In genomic region chr9:122053056-122053455, GRCh38 we compare ENCODE assay signal across 23 cellular contexts.
"Had no signal": no experiment of that assay in that cellular context is flagged by ENCODE, and none has a peak within 500 bp of the region (broad histone marks: within the 10 kb centered on the region; RNA-seq: fewer than 3 reads in every experiment).

No MANE protein-coding gene starts in this region.

- H3K4me3 ChIP-seq: coronary artery, skin epidermis had no signal

- ATAC-seq: activated CD8-positive, alpha-beta T cell treated with anti-CD3 and anti-CD28 coated beads, Interleukin-2, amount 10 ng/mL, durations not matched to agents 7 days and 5 days; esophagus mucosa; natural killer cell had no signal

- H3K36me3 Mint-ChIP-seq: natural killer cell had no signal

- H3K9me3 Mint-ChIP-seq: activated B cell treated with CpG ODN at 0.5 μM for 24 hours; activated CD4-positive, alpha-beta T cell treated with anti-CD3 and anti-CD28 coated beads, Interleukin-2, amount 10 ng/mL, durations not matched to agents 24 days and 14 days; natural killer cell; T-helper 2 cell treated with Interferon-gamma antibody and Interleukin-4, amounts not matched to agents 5 μg/mL and 100 μg/mL, for 36 hours had no signal

- H3K27me3 Mint-ChIP-seq: activated naive CD8-positive, alpha-beta T cell; brain had no signal

- DNase-seq: activated B cell treated with CpG ODN at 0.5 μM for 24 hours; activated CD4-positive, alpha-beta T cell treated with anti-CD3 and anti-CD28 coated beads, Interleukin-2, amount 10 ng/mL, durations not matched to agents 24 days and 14 days; activated CD8-positive, alpha-beta memory T cell treated with anti-CD3 and anti-CD28 coated beads, Interleukin-2, amount 50 U/mL, for 4 hours; activated CD8-positive, alpha-beta T cell treated with anti-CD3 and anti-CD28 coated beads, Interleukin-2, amount 10 ng/mL, durations not matched to agents 7 days and 5 days; activated gamma-delta T cell treated with Interleukin-2 at 50 U/mL for 16 hours; activated T-cell treated with anti-CD3 and anti-CD28 coated beads, Interleukin-2, amount 50 U/mL, for 48 hours; amygdala; central memory CD4-positive, alpha-beta T cell; hypothalamus; mesendoderm; natural killer cell; occipital lobe; right cardiac atrium; stimulated activated CD4-positive, alpha-beta T cell treated with anti-CD3 and anti-CD28 coated beads, Interleukin-15, amount 100 ng/mL, for 24 hours; stimulated activated CD4-positive, alpha-beta T cell treated with anti-CD3 and anti-CD28 coated beads, Interleukin-4, amount 100 ng/mL, for 24 hours; stimulated activated naive CD4-positive, alpha-beta T cell treated with Interleukin-2 at 50 U/mL for 16 hours had no signal

- H3K27ac ChIP-seq: coronary artery had no signal

- H3K4me3 Mint-ChIP-seq: activated B cell treated with CpG ODN at 0.5 μM for 24 hours; activated CD4-positive, alpha-beta T cell treated with anti-CD3 and anti-CD28 coated beads, Interleukin-2, amount 10 ng/mL, durations not matched to agents 24 days and 14 days; activated CD8-positive, alpha-beta T cell treated with anti-CD3 and anti-CD28 coated beads, Interleukin-2, amount 10 ng/mL, durations not matched to agents 7 days and 5 days; activated naive CD8-positive, alpha-beta T cell; brain; natural killer cell; T-helper 2 cell treated with Interferon-gamma antibody and Interleukin-4, amounts not matched to agents 5 μg/mL and 100 μg/mL, for 36 hours had no signal

- H3K27ac Mint-ChIP-seq: activated B cell treated with CpG ODN at 0.5 μM for 24 hours; activated CD4-positive, alpha-beta T cell treated with anti-CD3 and anti-CD28 coated beads, Interleukin-2, amount 10 ng/mL, durations not matched to agents 24 days and 14 days; activated CD8-positive, alpha-beta T cell treated with anti-CD3 and anti-CD28 coated beads, Interleukin-2, amount 10 ng/mL, durations not matched to agents 7 days and 5 days; activated naive CD8-positive, alpha-beta T cell; progenitor cell of endocrine pancreas; T-helper 2 cell treated with Interferon-gamma antibody and Interleukin-4, amounts not matched to agents 5 μg/mL and 100 μg/mL, for 36 hours had no signal

- H3K4me1 Mint-ChIP-seq: activated B cell treated with CpG ODN at 0.5 μM for 24 hours had no signal
